8 cellular contexts compared by ENCODE assay signal in genomic region chr19:662207-662961, GRCh38. TPM values are rescaled to one million over a fixed set of nuclear protein-coding genes. Genes with fewer than 3 reads are reported as not detected.
DNase-seq lines count a peak whose midpoint lies in the region; ATAC-seq and TF ChIP-seq lines count a peak whose summit lies in the region.

No MANE protein-coding gene starts in this region.

- peak in 1 of 3 donors; percentile 35 for TF ChIP-seq POLR2A in body of pancreas (IDR thresholded peaks at IDR 0.05)

- peak; percentile 55 for DNase-seq in NCI-H2029 (lab: John Stamatoyannopoulos, UW)
- DNase-seq in NCI-H2029 treated with DMSO at 0.1 percent for 48 hours (lab: John Stamatoyannopoulos, UW) = no peak
- DNase-seq in T-helper 2 cell treated with Interferon-gamma antibody and Interleukin-4, amounts not matched to agents 5 μg/mL and 100 μg/mL, for 36 hours (ENCODE audit: low spot score) = peak; percentile 69
- peak; percentile 59 to 77 (median 67) for DNase-seq in body of pancreas
- DNase-seq in left kidney (ENCODE audit: low read depth, low spot score) = peak; percentile 78
- peak; percentile 44 for DNase-seq in stimulated activated CD8-positive, alpha-beta memory T cell treated with anti-CD3 and anti-CD28 coated beads, Interleukin-12 subunit alpha, Interleukin-12 subunit beta, amount 100 ng/mL, for 1 hour (ENCODE audit: low read depth)
- no peak for DNase-seq in SK-N-DZ (ENCODE audit: low spot score)

- peaks cover 12% of the 10 kb centered on the region for H3K4me1 Mint-ChIP-seq in T-helper 2 cell treated with Interferon-gamma antibody and Interleukin-4, amounts not matched to agents 5 μg/mL and 100 μg/mL, for 36 hours (ENCODE audit: low read depth)

- 0% methylated on average over 2 to 71 of the region's 81 CpGs for WGBS in body of pancreas, 2 donors

- H3K4me3 ChIP-seq in body of pancreas = peak overlapping the region; percentile 95 to 98

- no peak for TF ChIP-seq CTCF in body of pancreas (IDR thresholded peaks at IDR 0.05)

- H3K27ac Mint-ChIP-seq in T-helper 2 cell treated with Interferon-gamma antibody and Interleukin-4, amounts not matched to agents 5 μg/mL and 100 μg/mL, for 36 hours = peak overlapping the region; percentile 95

- no peaks in the 10 kb centered on the region for H3K27me3 Mint-ChIP-seq in T-helper 2 cell treated with Interferon-gamma antibody and Interleukin-4, amounts not matched to agents 5 μg/mL and 100 μg/mL, for 36 hours (ENCODE audit: low read depth)

- H3K36me3 Mint-ChIP-seq in T-helper 2 cell treated with Interferon-gamma antibody and Interleukin-4, amounts not matched to agents 5 μg/mL and 100 μg/mL, for 36 hours (ENCODE audit: low read depth) = peaks cover 14% of the 10 kb centered on the region

- ATAC-seq in HG03280 (IDR thresholded peaks at IDR 0.05; ENCODE audit: unreplicated experiment) (peak; percentile 10), body of pancreas (peak; percentile 25)

- H3K4me1 ChIP-seq in body of pancreas = peaks cover 68% of the 10 kb centered on the region

- H3K36me3 ChIP-seq in body of pancreas (replicated peaks in 1 of 2; ENCODE audit: insufficient read depth in 1 of 2, low read depth in 2 of 2) = no peaks in the 10 kb centered on the region

- H3K9me3 Mint-ChIP-seq in T-helper 2 cell treated with Interferon-gamma antibody and Interleukin-4, amounts not matched to agents 5 μg/mL and 100 μg/mL, for 36 hours = no peaks in the 10 kb centered on the region

- peak overlapping the region; percentile 95 for H3K4me3 Mint-ChIP-seq in T-helper 2 cell treated with Interferon-gamma antibody and Interleukin-4, amounts not matched to agents 5 μg/mL and 100 μg/mL, for 36 hours

- H3K27ac ChIP-seq in body of pancreas = peak overlapping the region; percentile 87 to 91 (median 89)

- no peaks in the 10 kb centered on the region for H3K27me3 ChIP-seq in body of pancreas

- H3K9me3 ChIP-seq in body of pancreas = no peaks in the 10 kb centered on the region

- intact Hi-C loops in body of pancreas (cut with DNase I) = no loop called here

RNA-seq across cellular contexts. Expression of gene RNF126, which starts 0.6 kb away (rescaled TPM):
- 10 to 100 TPM; 23.3 to 45.8 TPM for total RNA-seq in body of pancreas
- 60.8 and 67.6 TPM in 2 replicates for polyA plus RNA-seq in SK-N-DZ (2014; cell fraction: cytosol; rRNA removed)
- polyA plus RNA-seq in SK-N-DZ (2014; cell fraction: nucleus; rRNA removed) = 98.8 and 99.8 TPM in 2 replicates

RNA-seq across cellular contexts. Expression of gene FSTL3, which starts 13.8 kb away (rescaled TPM):
- total RNA-seq in body of pancreas = 100 to 1,000 TPM in 1 of 2 donors, 10 to 100 TPM in 1; 72.4 to 236 TPM
- 13.8 and 27.0 TPM in 2 replicates for polyA plus RNA-seq in SK-N-DZ (2014; cell fraction: cytosol; rRNA removed)
- polyA plus RNA-seq in SK-N-DZ (2014; cell fraction: nucleus; rRNA removed) = 23.3 and 25.4 TPM in 2 replicates

RNA-seq across cellular contexts. Expression of gene FGF22, which starts 22.7 kb away (rescaled TPM):
- not detected for total RNA-seq in body of pancreas
- polyA plus RNA-seq in SK-N-DZ (2014; cell fraction: cytosol; rRNA removed) = 1.8 TPM in 1 of 2 replicates, not detected in the other
- polyA plus RNA-seq in SK-N-DZ (2014; cell fraction: nucleus; rRNA removed) = 1.5 and 3.3 TPM in 2 replicates

RNA-seq across cellular contexts. Expression of gene POLRMT, which starts 29.0 kb away (rescaled TPM):
- total RNA-seq in body of pancreas = 10 to 100 TPM; 25.4 to 46.1 TPM
- polyA plus RNA-seq in SK-N-DZ (2014; cell fraction: cytosol; rRNA removed) = 49.8 and 61.6 TPM in 2 replicates
- 285 and 379 TPM in 2 replicates for polyA plus RNA-seq in SK-N-DZ (2014; cell fraction: nucleus; rRNA removed)

RNA-seq across cellular contexts. Expression of gene PRSS57, which starts 32.9 kb away (rescaled TPM):
- not detected for total RNA-seq in body of pancreas
- polyA plus RNA-seq in SK-N-DZ (2014; cell fraction: cytosol; rRNA removed) = not detected in 2 replicates
- not detected in 2 replicates for polyA plus RNA-seq in SK-N-DZ (2014; cell fraction: nucleus; rRNA removed)

Comparison
In these comparisons a context has a peak if more than half of its experiments do, and no peak if none do; other contexts are left out.
1. DNase-seq: peak in NCI-H2029 (single experiment), T-helper 2 cell treated with Interferon-gamma antibody and Interleukin-4, amounts not matched to agents 5 μg/mL and 100 μg/mL, for 36 hours (single experiment), body of pancreas (4 of 4), left kidney (single experiment) and stimulated activated CD8-positive, alpha-beta memory T cell treated with anti-CD3 and anti-CD28 coated beads, Interleukin-12 subunit alpha, Interleukin-12 subunit beta, amount 100 ng/mL, for 1 hour (single experiment); none in NCI-H2029 treated with DMSO at 0.1 percent for 48 hours (single experiment) and SK-N-DZ (single experiment).